25 cellular contexts compared by ENCODE assay signal in the genomic region with DNA sequence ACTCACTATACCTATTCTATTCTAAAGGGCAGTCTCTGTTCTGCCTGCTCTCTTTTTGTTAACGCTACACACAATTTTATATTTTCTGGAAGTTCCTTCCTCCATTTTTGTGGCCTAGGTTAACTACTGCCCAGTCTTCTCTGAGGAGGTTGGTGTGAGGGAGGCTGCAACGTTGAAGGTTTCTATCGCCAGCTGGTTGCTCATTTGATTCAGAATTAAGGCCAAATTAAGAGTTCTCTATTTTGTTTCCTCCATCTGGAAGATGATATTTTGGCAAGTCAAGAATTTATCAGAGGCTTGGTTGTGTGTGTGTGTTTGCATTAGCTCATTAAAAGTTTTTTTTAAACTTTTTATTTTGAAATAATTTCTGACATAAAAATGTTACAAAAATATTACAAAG.
"Had no signal": no experiment of that assay in that cellular context is flagged by ENCODE, and none has a peak within 500 bp of the region (broad histone marks: within the 10 kb centered on the region; RNA-seq: fewer than 3 reads in every experiment).

No MANE protein-coding gene starts in this region.

- H3K36me3 ChIP-seq: ascending aorta, brain microvascular endothelial cell, esophagus muscularis mucosa, gastrocnemius medialis, heart left ventricle had no signal

- ATAC-seq: activated naive CD8-positive, alpha-beta T cell treated with anti-CD3 and anti-CD28 coated beads, Interleukin-2, amount 50 U/mL, for 24 hours; activated T-cell treated with anti-CD3 and anti-CD28 coated beads, Interleukin-2, amount 50 U/mL, for 4 hours; activated T-helper 17 cell treated with anti-CD3 and anti-CD28 coated beads, Interleukin-2, amount 50 U/mL, for 72 hours; gastrocnemius medialis had no signal

- H3K9me3 ChIP-seq: ascending aorta, esophagus muscularis mucosa, gastrocnemius medialis, heart left ventricle had no signal

- H3K4me1 Mint-ChIP-seq: activated T-helper 17 cell treated with anti-CD3 and anti-CD28 coated beads, Interleukin-2, amount 50 U/mL, for 72 hours had no signal

- H3K4me3 ChIP-seq: ascending aorta, esophagus muscularis mucosa, gastrocnemius medialis, heart left ventricle had no signal

- H3K27ac ChIP-seq: ascending aorta, brain microvascular endothelial cell, esophagus muscularis mucosa, foreskin keratinocyte, gastrocnemius medialis, heart left ventricle had no signal

- H3K27ac Mint-ChIP-seq: activated CD4-positive, alpha-beta memory T cell treated with anti-CD3 and anti-CD28 coated beads, Interleukin-2, amount 10 ng/mL, durations not matched to agents 7 days and 5 days; activated CD4-positive, alpha-beta T cell treated with anti-CD3 and anti-CD28 coated beads, Interleukin-2, amount 10 ng/mL, durations not matched to agents 7 days and 5 days; activated naive CD4-positive, alpha-beta T cell treated with anti-CD3 and anti-CD28 coated beads for 36 hours; activated naive CD4-positive, alpha-beta T cell treated with anti-CD3 and anti-CD28 coated beads, Interleukin-2, amount 50 U/mL, for 24 hours; activated naive CD8-positive, alpha-beta T cell treated with anti-CD3 and anti-CD28 coated beads for 36 hours; activated naive CD8-positive, alpha-beta T cell treated with anti-CD3 and anti-CD28 coated beads, Interleukin-2, amount 50 U/mL, for 24 hours; activated T-helper 17 cell treated with anti-CD3 and anti-CD28 coated beads, Interleukin-2, amount 50 U/mL, for 72 hours; endodermal cell had no signal

- DNase-seq: activated CD4-positive, alpha-beta memory T cell treated with anti-CD3 and anti-CD28 coated beads, Interleukin-2, amount 10 ng/mL, durations not matched to agents 7 days and 5 days; activated CD4-positive, alpha-beta T cell treated with anti-CD3 and anti-CD28 coated beads for 1 hour; activated CD4-positive, alpha-beta T cell treated with anti-CD3 and anti-CD28 coated beads for 4 hours; activated CD4-positive, alpha-beta T cell treated with anti-CD3 and anti-CD28 coated beads, Interleukin-2, amount 10 ng/mL, durations not matched to agents 7 days and 5 days; activated CD4-positive, alpha-beta T cell treated with anti-CD3 and anti-CD28 coated beads, Interleukin-2, amount 50 U/mL, for 4 hours; activated effector memory CD4-positive, alpha-beta T cell treated with Interleukin-2 at 50 U/mL for 16 hours; activated naive CD4-positive, alpha-beta T cell treated with anti-CD3 and anti-CD28 coated beads for 36 hours; activated naive CD8-positive, alpha-beta T cell treated with anti-CD3 and anti-CD28 coated beads for 36 hours; activated naive CD8-positive, alpha-beta T cell treated with anti-CD3 and anti-CD28 coated beads, Interleukin-2, amount 50 U/mL, for 24 hours; activated T-cell treated with anti-CD3 and anti-CD28 coated beads, Interleukin-2, amount 50 U/mL, for 4 hours; brain microvascular endothelial cell; cortex of kidney; effector CD8-positive, alpha-beta T cell; endodermal cell; erythroblast; foreskin keratinocyte; gastrocnemius medialis; glutamatergic neuron; heart left ventricle; T-helper 2 cell had no signal

- H3K9me3 Mint-ChIP-seq: activated CD4-positive, alpha-beta memory T cell treated with anti-CD3 and anti-CD28 coated beads, Interleukin-2, amount 10 ng/mL, durations not matched to agents 7 days and 5 days; activated CD4-positive, alpha-beta T cell treated with anti-CD3 and anti-CD28 coated beads, Interleukin-2, amount 10 ng/mL, durations not matched to agents 7 days and 5 days; activated naive CD4-positive, alpha-beta T cell treated with anti-CD3 and anti-CD28 coated beads for 36 hours; activated naive CD4-positive, alpha-beta T cell treated with anti-CD3 and anti-CD28 coated beads, Interleukin-2, amount 50 U/mL, for 24 hours; activated naive CD8-positive, alpha-beta T cell treated with anti-CD3 and anti-CD28 coated beads, Interleukin-2, amount 50 U/mL, for 24 hours; activated T-cell treated with anti-CD3 and anti-CD28 coated beads, Interleukin-2, amount 50 U/mL, for 4 hours; activated T-helper 17 cell treated with anti-CD3 and anti-CD28 coated beads, Interleukin-2, amount 50 U/mL, for 72 hours; central memory CD8-positive, alpha-beta T cell; endodermal cell had no signal

- H3K27me3 Mint-ChIP-seq: activated CD4-positive, alpha-beta memory T cell treated with anti-CD3 and anti-CD28 coated beads, Interleukin-2, amount 10 ng/mL, durations not matched to agents 7 days and 5 days; activated CD4-positive, alpha-beta T cell treated with anti-CD3 and anti-CD28 coated beads, Interleukin-2, amount 10 ng/mL, durations not matched to agents 7 days and 5 days; activated naive CD4-positive, alpha-beta T cell treated with anti-CD3 and anti-CD28 coated beads, Interleukin-2, amount 50 U/mL, for 24 hours; activated naive CD8-positive, alpha-beta T cell treated with anti-CD3 and anti-CD28 coated beads for 36 hours; activated naive CD8-positive, alpha-beta T cell treated with anti-CD3 and anti-CD28 coated beads, Interleukin-2, amount 50 U/mL, for 24 hours; activated T-helper 17 cell treated with anti-CD3 and anti-CD28 coated beads, Interleukin-2, amount 50 U/mL, for 72 hours; central memory CD8-positive, alpha-beta T cell had no signal

- H3K4me3 Mint-ChIP-seq: activated CD4-positive, alpha-beta memory T cell treated with anti-CD3 and anti-CD28 coated beads, Interleukin-2, amount 10 ng/mL, durations not matched to agents 7 days and 5 days; activated CD4-positive, alpha-beta T cell treated with anti-CD3 and anti-CD28 coated beads, Interleukin-2, amount 10 ng/mL, durations not matched to agents 7 days and 5 days; activated naive CD4-positive, alpha-beta T cell treated with anti-CD3 and anti-CD28 coated beads for 36 hours; activated naive CD4-positive, alpha-beta T cell treated with anti-CD3 and anti-CD28 coated beads, Interleukin-2, amount 50 U/mL, for 24 hours; activated naive CD8-positive, alpha-beta T cell treated with anti-CD3 and anti-CD28 coated beads for 36 hours; activated naive CD8-positive, alpha-beta T cell treated with anti-CD3 and anti-CD28 coated beads, Interleukin-2, amount 50 U/mL, for 24 hours; activated T-cell treated with anti-CD3 and anti-CD28 coated beads, Interleukin-2, amount 50 U/mL, for 4 hours; activated T-helper 17 cell treated with anti-CD3 and anti-CD28 coated beads, Interleukin-2, amount 50 U/mL, for 72 hours; central memory CD8-positive, alpha-beta T cell; endodermal cell had no signal

- H3K27me3 ChIP-seq: ascending aorta, brain microvascular endothelial cell, esophagus muscularis mucosa, foreskin keratinocyte, gastrocnemius medialis, heart left ventricle had no signal
